9 cellular contexts compared by ENCODE assay signal in the genomic region with DNA sequence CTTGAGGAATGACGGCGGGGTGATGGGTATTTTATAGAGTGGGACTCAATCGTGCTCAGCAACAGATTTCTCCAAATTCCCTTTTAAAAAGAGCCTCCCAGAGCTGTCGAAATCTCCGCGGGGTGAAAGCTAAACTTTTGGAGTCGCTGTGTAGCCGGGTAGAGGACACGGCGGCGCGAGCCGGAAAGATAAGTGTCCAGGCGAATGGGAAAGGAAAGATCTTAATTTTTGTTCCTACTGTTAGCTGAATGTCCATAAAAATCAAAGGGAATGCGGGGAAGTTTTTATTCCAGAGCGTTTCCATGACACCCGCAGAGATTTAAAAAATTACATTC. TPM values are rescaled to one million over a fixed set of nuclear protein-coding genes. Genes with fewer than 3 reads are reported as not detected.
DNase-seq lines count a peak whose midpoint lies in the region; ATAC-seq, FAIRE-seq and TF ChIP-seq lines count a peak whose summit lies in the region.
"Had no signal": no experiment of that assay in that cellular context is flagged by ENCODE, and none has a peak within 500 bp of the region (broad histone marks: within the 10 kb centered on the region; RNA-seq: fewer than 3 reads in every experiment).

No MANE protein-coding gene starts in this region.

- FAIRE-seq in H1 (lab: Jason Lieb, UNC) = no peak
- FAIRE-seq: endometrium had no signal

- H3K56ac ChIP-seq in H1 (replicated peaks; ENCODE audit: insufficient read length, low read depth, low read length) = no peak overlapping the region

- H2BK5ac ChIP-seq in H1 (ENCODE audit: low read depth, low read length) = no peak overlapping the region

- no peak overlapping the region for H2BK12ac ChIP-seq in H1 (ENCODE audit: low read depth, low read length)

- H4K8ac ChIP-seq in H1 (ENCODE audit: extremely low read depth, insufficient read depth, low read length) = no peak overlapping the region

- H3K9me3 Mint-ChIP-seq in naive B cell = peaks cover 0 to 4% (median 0%) of the 10 kb centered on the region in 7 donors

- no peak overlapping the region for H2BK20ac ChIP-seq in H1 (ENCODE audit: low read length)

- WGBS in H1 (ENCODE audit: extremely low coverage in 1 of 2, insufficient coverage in 1 of 2, insufficient read length in 1 of 2, insufficient replicate concordance in 2 of 2, low coverage in 1 of 2, low lambda C conversion rate in 2 of 2, missing lambda C conversion rate in 1 of 2), 2 experiments = 5% methylated on average over 17 of the region's 17 CpGs; no CpG with 5 or more reads in 1 of the 2 experiments

- H3K4ac ChIP-seq in H1 (replicated peaks; ENCODE audit: insufficient read length, low read depth, low read length) = no peak overlapping the region

- no peak overlapping the region for H2BK15ac ChIP-seq in H1 (ENCODE audit: low read length)

- no peak overlapping the region for H4K5ac ChIP-seq in H1 (ENCODE audit: insufficient read length, low read depth, low read length)

- H3K9ac ChIP-seq in H1 (replicated peaks in 1 of 4; ENCODE audit: extremely low read depth in 1 of 4, low read depth in 3 of 4, low read length in 3 of 4) = no peak overlapping the region

- no peak for TF ChIP-seq POLR2A in H1 (IDR thresholded peaks at IDR 0.05; ENCODE audit: control extremely low read depth in 1 of 2, low read depth in 2 of 2, low read length in 2 of 2)

- no peak overlapping the region for H2AK5ac ChIP-seq in H1 (ENCODE audit: low read depth, low read length)

- H3K18ac ChIP-seq in H1 (ENCODE audit: extremely low read depth, low read length) = no peak overlapping the region

- no peaks in the 10 kb centered on the region for H3K9me3 ChIP-seq in H1 (ENCODE audit: insufficient read depth in 2 of 2, low read depth in 1 of 2, low read length in 1 of 2)

- H3K79me2 ChIP-seq in H1 (ENCODE audit: control insufficient read depth in 1 of 2, insufficient read depth in 2 of 2, low read length in 2 of 2) = no peaks in the 10 kb centered on the region

- no peak for TF ChIP-seq EP300 in H1 (IDR thresholded peaks at IDR 0.05; ENCODE audit: borderline replicate concordance in 1 of 2, low read depth in 2 of 2, low read length in 2 of 2)

- peaks cover 54 to 68% (median 63%) of the 10 kb centered on the region in 4 experiments for H3K27me3 ChIP-seq in H1 (replicated peaks in 1 of 4; ENCODE audit: control insufficient read depth in 3 of 4, extremely low read depth in 1 of 4, insufficient read depth in 3 of 4, low read length in 3 of 4)

- peak overlapping the region; percentile 89 to 99 (median 95) for H3K4me3 Mint-ChIP-seq in naive B cell

- peaks cover 63 to 92% (median 89%) of the 10 kb centered on the region in 3 donors for H3K27me3 Mint-ChIP-seq in naive B cell

- no peaks in the 10 kb centered on the region for H3K79me1 ChIP-seq in H1 (ENCODE audit: low read depth, low read length)

- peaks cover 6 to 21% (median 18%) of the 10 kb centered on the region in 4 experiments for H3K4me1 ChIP-seq in H1 (replicated peaks in 1 of 4; ENCODE audit: control insufficient read depth in 3 of 4, insufficient read depth in 4 of 4, low read length in 3 of 4)

- H3K23ac ChIP-seq in H1 (ENCODE audit: insufficient read length) = no peak overlapping the region

- H3K23me2 ChIP-seq in H1 (ENCODE audit: low read depth, low read length) = peaks cover 5% of the 10 kb centered on the region; the same call in 1 of the 2 replicates

- no peak for TF ChIP-seq RAD21 in H1 (IDR thresholded peaks at IDR 0.05 in 1 of 2, conservative IDR thresholded peaks at IDR 0.05 in 1 of 2; ENCODE audit: low read depth in 2 of 2, low read length in 2 of 2)

- H3K4me2 ChIP-seq in H1 (ENCODE audit: insufficient read depth in 1 of 2, low read depth in 2 of 2, low read length in 2 of 2) = peak overlapping the region; percentile 77 to 85

- no peak overlapping the region for H2AFZ ChIP-seq in H1 (ENCODE audit: low read length)

- peak overlapping the region in 1 of 6 donors; percentile 27 for H3K27ac Mint-ChIP-seq in naive B cell

- no peak for ATAC-seq in naive B cell (ENCODE audit: low read depth in 2 of 2)
- no peak for ATAC-seq in HG02642 (IDR thresholded peaks at IDR 0.05; ENCODE audit: poor library complexity, unreplicated experiment)
- ATAC-seq in HG02623 (IDR thresholded peaks at IDR 0.05; ENCODE audit: unreplicated experiment) = no peak

- no peak overlapping the region for H3K14ac ChIP-seq in H1 (ENCODE audit: insufficient read length)

- peak overlapping the region; percentile 58 for H3K27ac ChIP-seq in 22Rv1
- H3K27ac ChIP-seq in H1 (ENCODE audit: low read depth, low read length) = no peak overlapping the region

- CTCF ChIA-PET in H1 (lab: Charles Lee; ENCODE audit: partially characterized antibody) = interaction anchor here (0.6 to 3.9 kb wide), 24 partner anchors 9 to 1979 kb away, joined by 3 to 70 read pairs (median 6); partner anchors contain the start of genes EOMES and NEK10

- POLR2A ChIA-PET in H1 (lab: Charles Lee; ENCODE audit: partially characterized antibody) = interaction anchor here (1.4 to 2.4 kb wide), 3 partner anchors 9 to 16 kb away, joined by 3 to 11 read pairs (median 7); partner anchors contain the start of gene EOMES

- DNase-seq in LNCaP clone FGC (ENCODE audit: low read depth) (no peak), H1 (ENCODE audit: low read depth in 1 of 2, low spot score in 2 of 2) (no peak), naive B cell (no peak), NCI-H1048 (lab: John Stamatoyannopoulos, UW) (no peak), DMS79 (lab: John Stamatoyannopoulos, UW) (no peak)

- TF ChIP-seq CTCF in 22Rv1 (IDR thresholded peaks at IDR 0.05) = no peak
- no peak for TF ChIP-seq CTCF in LNCaP clone FGC (IDR thresholded peaks at IDR 0.05; ENCODE audit: control insufficient read depth, extremely low read depth, insufficient read depth)
- TF ChIP-seq CTCF in H1 (IDR thresholded peaks at IDR 0.05; ENCODE audit: control extremely low read depth in 1 of 3, insufficient read depth in 1 of 3, low read depth in 1 of 3, low read length in 3 of 3) = no peak

- H2BK120ac ChIP-seq in H1 (replicated peaks; ENCODE audit: low read depth, low read length) = no peak overlapping the region

- H3K4me1 Mint-ChIP-seq in naive B cell = peaks cover 20 to 34% (median 32%) of the 10 kb centered on the region in 3 donors

- no peaks in the 10 kb centered on the region for H3K36me3 ChIP-seq in H1 (ENCODE audit: control insufficient read depth in 2 of 4, insufficient read depth in 4 of 4, low read length in 3 of 4)

- peak overlapping the region; percentile 35 for H3K4me3 ChIP-seq in LNCaP clone FGC (ENCODE audit: low read depth, low read length)
- peak overlapping the region; percentile 10 to 57 (median 35); a peak in 7 of 8 replicates for H3K4me3 ChIP-seq in H1 (ENCODE audit: extremely low read depth in 1 of 4, insufficient read depth in 2 of 4, low read depth in 3 of 4, low read length in 4 of 4)

- no peak overlapping the region for H4K91ac ChIP-seq in H1 (replicated peaks; ENCODE audit: insufficient read length, low read length)

- peaks cover 7 to 10% of the 10 kb centered on the region in 2 experiments for H4K20me1 ChIP-seq in H1 (replicated peaks in 1 of 2; ENCODE audit: control insufficient read depth in 1 of 2, insufficient read depth in 2 of 2, low read length in 2 of 2)

- H3K36me3 Mint-ChIP-seq in naive B cell = peaks cover 0 to 5% of the 10 kb centered on the region in 2 donors

TF ChIP-seq in H1, 55 proteins besides CTCF, POLR2A, EP300 and RAD21:
- TF ChIP-seq KDM4A (IDR thresholded peaks at IDR 0.05; ENCODE audit: low read depth, low read length, severe bottlenecking) (peak; percentile 11), HDAC2 (IDR thresholded peaks at IDR 0.05; ENCODE audit: borderline replicate concordance in 1 of 2, low read depth in 2 of 2, low read length in 2 of 2) (0 out of 4 replicates have a peak, but pooled peaks of 1 of the 2 experiments have one; percentile 11), RXRA (IDR thresholded peaks at IDR 0.05; ENCODE audit: insufficient read depth, low read depth, low read length) (no peak), CBX8 (IDR thresholded peaks at IDR 0.05; ENCODE audit: borderline replicate concordance, low read depth, low read length) (no peak), EZH2 (IDR thresholded peaks at IDR 0.05; ENCODE audit: low read depth, low read length, severe bottlenecking) (peak; percentile 99), NRF1 (IDR thresholded peaks at IDR 0.05; ENCODE audit: low read depth, low read length) (no peak), RNF2 (IDR thresholded peaks at IDR 0.05; ENCODE audit: borderline replicate concordance, low read depth, low read length, missing control alignments, poor library complexity, severe bottlenecking) (peak; percentile 53), SUZ12 (IDR thresholded peaks at IDR 0.05; ENCODE audit: low read length) (peak; percentile 42; the same call in 1 of the 2 replicates)

RNA-seq across cellular contexts. Expression of gene EOMES, which starts 9.1 kb away (rescaled TPM):
- 0.47 and 0.50 TPM in 2 replicates for total RNA-seq in H1 (2021; fragmentation: NEBNext Ultra II Directional; extraction: Animal tissue kit (Norgen Biotek cat#: 25700))
- polyA plus RNA-seq in H1 (2011; rRNA removed) = 0.09 TPM in 2 replicates
- 0.13 TPM for polyA plus RNA-seq in H1 (2011; cell fraction: cytosol; rRNA removed)
- polyA plus RNA-seq in H1 (2011; cell fraction: nucleus; rRNA removed) = 0.11 TPM
- 0.18 to 0.91 TPM (median 0.46 TPM) in 4 replicates for polyA plus RNA-seq in H1 (2012, experiment 1 of 2)
- 0.73 TPM for polyA plus RNA-seq in H1 (2012, experiment 2 of 2)
- 0.26 TPM for polyA plus RNA-seq in H1 (2013, experiment 1 of 2)
- polyA plus RNA-seq in H1 (2013, experiment 2 of 2) = 0.18 TPM
- 0.25 and 0.37 TPM in 2 replicates for polyA minus RNA-seq in H1 (2011; rRNA and poly(A)+ RNA removed)
- not detected for polyA minus RNA-seq in H1 (2011; cell fraction: cytosol; rRNA and poly(A)+ RNA removed)
- polyA minus RNA-seq in H1 (2011; cell fraction: nucleus; rRNA and poly(A)+ RNA removed) = 0.40 TPM
- polyA plus RNA-seq in naive B cell (ENCODE audit: low read depth in 6 of 6) = under 1 TPM in 3 of 6 donors, not detected in 3; 0.27 to 0.40 (median 0.28) TPM
